Comparison of ENCODE assay signal across 11 cellular contexts in genomic region chr19:38304866-38305429, GRCh38. TPM values are rescaled to one million over a fixed set of nuclear protein-coding genes. Genes with fewer than 3 reads are reported as not detected.
A peak's percentile ranks its signal among the peaks of the same experiment; 100 is the strongest.
DNase-seq lines count a peak whose midpoint lies in the region; ATAC-seq, FAIRE-seq and TF ChIP-seq lines count a peak whose summit lies in the region.
"Had no signal": no experiment of that assay in that cellular context is flagged by ENCODE, and none has a peak within 500 bp of the region (broad histone marks: within the 10 kb centered on the region; RNA-seq: fewer than 3 reads in every experiment).

No MANE protein-coding gene starts in this region.

- no peaks in the 10 kb centered on the region for H3K9me3 Mint-ChIP-seq in nephron progenitor cell

- H3K36me3 ChIP-seq in endothelial cell of umbilical vein (ENCODE audit: control insufficient read depth in 2 of 2, extremely low read depth in 1 of 2, insufficient read depth in 2 of 2, low read length in 2 of 2) (peaks cover 0 to 10% of the 10 kb centered on the region in 2 experiments), Karpas-422 (ENCODE audit: insufficient read depth, low read length) (no peaks in the 10 kb centered on the region)

- TF ChIP-seq CTCF in endothelial cell of umbilical vein (IDR thresholded peaks at IDR 0.05; ENCODE audit: extremely low read depth in 1 of 2, insufficient read depth in 1 of 2, low read depth in 1 of 2, low read length in 2 of 2), result no peak
- no peak for TF ChIP-seq CTCF in nephron progenitor cell (IDR thresholded peaks at IDR 0.05)

- peak; percentile 46 for TF ChIP-seq POLR2A in endothelial cell of umbilical vein (IDR thresholded peaks at IDR 0.05; ENCODE audit: low read depth, low read length)

- no peaks in the 10 kb centered on the region for H3K9me2 ChIP-seq in Karpas-422 (replicated peaks; ENCODE audit: insufficient read depth, low read length)

- intact Hi-C loops in endothelial cell of umbilical vein (cut with micrococcal nuclease), result loop anchor here (1.0 kb wide), 2 partner anchors 11 to 27 kb away; no protein-coding TSS in a partner anchor

- H4K20me1 ChIP-seq in endothelial cell of umbilical vein (replicated peaks; ENCODE audit: control insufficient read depth, extremely low read depth, insufficient read depth, low read length) (no peaks in the 10 kb centered on the region), Karpas-422 (ENCODE audit: insufficient read depth, low read depth, low read length) (no peaks in the 10 kb centered on the region)

- peaks cover 16% of the 10 kb centered on the region for H3K4me1 ChIP-seq in endothelial cell of umbilical vein (ENCODE audit: control insufficient read depth, extremely low read depth, insufficient read depth, low read length)
- H3K4me1 ChIP-seq in Karpas-422 (ENCODE audit: low read length), result no peaks in the 10 kb centered on the region

- dilution Hi-C loops in endothelial cell of umbilical vein (cut with MboI; ENCODE audit: extremely low pct_ligation_motif_present, low sequenced_read_pairs), result no loop called here

- H3K9me3 ChIP-seq in endothelial cell of umbilical vein (replicated peaks; ENCODE audit: control insufficient read depth, insufficient read depth, low read length), result no peaks in the 10 kb centered on the region
- no peaks in the 10 kb centered on the region for H3K9me3 ChIP-seq in Karpas-422 (ENCODE audit: low read length)

- no peaks in the 10 kb centered on the region for H3K9me1 ChIP-seq in endothelial cell of umbilical vein (replicated peaks; ENCODE audit: control insufficient read depth, extremely low read depth, insufficient read depth, low read length)

- H3K27ac Mint-ChIP-seq in nephron progenitor cell, result no peak overlapping the region

- H3K4me2 ChIP-seq in endothelial cell of umbilical vein (ENCODE audit: insufficient read depth, low read length) (peak overlapping the region; percentile 37), Karpas-422 (ENCODE audit: low read depth, low read length, poor library complexity, severe bottlenecking) (no peak overlapping the region)

- POLR2A ChIA-PET in endothelial cell of umbilical vein (lab: Charles Lee), result interaction anchor here (0.7 kb wide), 1 partner anchor 72 kb away, joined by 7 read pairs; no protein-coding TSS in a partner anchor

- H3K27ac ChIP-seq in endothelial cell of umbilical vein (ENCODE audit: insufficient read depth, low read depth, low read length), result no peak overlapping the region
- H3K27ac ChIP-seq in Karpas-422 (ENCODE audit: low read length), result no peak overlapping the region

- CTCF ChIA-PET in endothelial cell of umbilical vein (lab: Charles Lee), result interaction anchor here (1.0 kb wide), 1 partner anchor 98 kb away, joined by 3 read pairs; the partner anchor contains the start of gene FAM98C

- peaks cover 17% of the 10 kb centered on the region for H3K4me1 Mint-ChIP-seq in nephron progenitor cell

- peak; percentile 83 for FAIRE-seq in endothelial cell of umbilical vein (lab: Jason Lieb, UNC)

- peak overlapping the region in 1 of 3 experiments; percentile 10 for H3K4me3 ChIP-seq in endothelial cell of umbilical vein (replicated peaks in 1 of 3; ENCODE audit: insufficient read depth in 1 of 3, low read depth in 1 of 3, low read length in 3 of 3)
- no peak overlapping the region for H3K4me3 ChIP-seq in Karpas-422 (ENCODE audit: low read length)

- H2AFZ ChIP-seq in endothelial cell of umbilical vein (ENCODE audit: low read depth, low read length) (peak overlapping the region; percentile 28), Karpas-422 (ENCODE audit: low read length) (no peak overlapping the region)

- no peaks in the 10 kb centered on the region for H3K36me3 Mint-ChIP-seq in nephron progenitor cell (ENCODE audit: low read depth)

- DNase-seq in DMS153 (lab: John Stamatoyannopoulos, UW) (peak; percentile 44), NCI-H526 (lab: John Stamatoyannopoulos, UW) (peak; percentile 45 to 89), endothelial cell of umbilical vein (ENCODE audit: low read depth, low spot score) (peak; percentile 70), nephron progenitor cell (peak; percentile 75), AG08396 (ENCODE audit: low spot score) (no peak), Karpas-422 (no peak)
- no peak for DNase-seq in stimulated activated CD4-positive, alpha-beta T cell treated with anti-CD3 and anti-CD28 coated beads, Interleukin-1b, Interleukin-23, amount 100 ng/mL, for 48 hours
- DNase-seq: activated T-cell treated with anti-CD3 and anti-CD28 coated beads, Interleukin-2, amount 50 U/mL, for 48 hours; DMS79; NCI-H1436 had no signal

- H3K4me3 Mint-ChIP-seq in nephron progenitor cell, result peak overlapping the region; percentile 60

- H3K27me3 ChIP-seq in endothelial cell of umbilical vein (ENCODE audit: control insufficient read depth in 2 of 2, insufficient read depth in 2 of 2, low read length in 2 of 2) (no peaks in the 10 kb centered on the region), Karpas-422 (ENCODE audit: low read length) (no peaks in the 10 kb centered on the region)

- peaks cover 34% of the 10 kb centered on the region for H3K27me3 Mint-ChIP-seq in nephron progenitor cell (ENCODE audit: low read depth, poor library complexity)

- H3K9ac ChIP-seq in endothelial cell of umbilical vein (replicated peaks; ENCODE audit: extremely low read depth, insufficient read depth, low read length) (no peak overlapping the region), Karpas-422 (ENCODE audit: low read length) (no peak overlapping the region)

- no TSS peak for BruUV-seq in endothelial cell of umbilical vein (replicated peaks; lab: Mats Ljungman, UMichigan)

- no peak for ATAC-seq in HG03097 (IDR thresholded peaks at IDR 0.05; ENCODE audit: low FRiP score, unreplicated experiment)

- H3K79me2 ChIP-seq in endothelial cell of umbilical vein (ENCODE audit: control insufficient read depth, insufficient read depth, low read length) (no peaks in the 10 kb centered on the region), Karpas-422 (ENCODE audit: low read length) (no peaks in the 10 kb centered on the region)

TF ChIP-seq in endothelial cell of umbilical vein, 7 proteins besides CTCF, POLR2A, EP300 and RAD21 (continues in another document):
- peak; percentile 36 for TF ChIP-seq POLR2AphosphoS5 (IDR thresholded peaks at IDR 0.05; ENCODE audit: insufficient read depth, low read depth, low read length)

RNA-seq across cellular contexts. Expression of gene C19orf33, which starts 0.9 kb away (rescaled TPM):
- total RNA-seq in endothelial cell of umbilical vein, result 4.3 and 18.9 TPM in 2 replicates
- 34.1 and 54.0 TPM in 2 replicates for polyA plus RNA-seq in endothelial cell of umbilical vein
- polyA plus RNA-seq in endothelial cell of umbilical vein (2011; cell fraction: cytosol; rRNA removed), result 17.2 and 25.8 TPM in 2 replicates
- 4.3 and 6.0 TPM in 2 replicates for polyA plus RNA-seq in endothelial cell of umbilical vein (2011; cell fraction: nucleus; rRNA removed)
- 22.5 and 28.9 TPM in 2 replicates for polyA plus RNA-seq in endothelial cell of umbilical vein (2012)
- 3.1 and 3.6 TPM in 2 replicates for polyA minus RNA-seq in endothelial cell of umbilical vein
- 38.8 TPM for polyA minus RNA-seq in endothelial cell of umbilical vein (2011; cell fraction: cytosol; rRNA and poly(A)+ RNA removed)
- 2.6 TPM in 1 of 2 replicates, not detected in the other for polyA minus RNA-seq in endothelial cell of umbilical vein (2011; cell fraction: nucleus; rRNA and poly(A)+ RNA removed)
- total RNA-seq in Karpas-422 (2014; rRNA removed; shearing (Covaris generic); ENCODE audit: low replicate concordance), result not detected in 2 replicates

RNA-seq across cellular contexts. Expression of gene YIF1B, which starts 10.8 kb away (rescaled TPM):
- 80.9 and 85.8 TPM in 2 replicates for total RNA-seq in endothelial cell of umbilical vein
- polyA plus RNA-seq in endothelial cell of umbilical vein, result 249 and 345 TPM in 2 replicates
- 122 and 145 TPM in 2 replicates for polyA plus RNA-seq in endothelial cell of umbilical vein (2011; cell fraction: cytosol; rRNA removed)
- 62.4 and 64.9 TPM in 2 replicates for polyA plus RNA-seq in endothelial cell of umbilical vein (2011; cell fraction: nucleus; rRNA removed)
- polyA plus RNA-seq in endothelial cell of umbilical vein (2012), result 68.0 and 84.8 TPM in 2 replicates
- 64.2 and 72.1 TPM in 2 replicates for polyA minus RNA-seq in endothelial cell of umbilical vein
- polyA minus RNA-seq in endothelial cell of umbilical vein (2011; cell fraction: cytosol; rRNA and poly(A)+ RNA removed), result 40.5 TPM
- polyA minus RNA-seq in endothelial cell of umbilical vein (2011; cell fraction: nucleus; rRNA and poly(A)+ RNA removed), result 9.9 and 12.1 TPM in 2 replicates
- 31.0 and 58.0 TPM in 2 replicates for total RNA-seq in Karpas-422 (2014; rRNA removed; shearing (Covaris generic); ENCODE audit: low replicate concordance)

RNA-seq across cellular contexts. Expression of gene KCNK6, which starts 14.7 kb away (rescaled TPM):
- total RNA-seq in endothelial cell of umbilical vein, result 8.0 and 11.3 TPM in 2 replicates
- 7.4 and 7.7 TPM in 2 replicates for polyA plus RNA-seq in endothelial cell of umbilical vein
- 5.3 and 6.1 TPM in 2 replicates for polyA plus RNA-seq in endothelial cell of umbilical vein (2011; cell fraction: cytosol; rRNA removed)
- polyA plus RNA-seq in endothelial cell of umbilical vein (2011; cell fraction: nucleus; rRNA removed), result 4.0 and 4.5 TPM in 2 replicates
- polyA plus RNA-seq in endothelial cell of umbilical vein (2012), result 3.3 and 4.0 TPM in 2 replicates
- 9.5 and 9.9 TPM in 2 replicates for polyA minus RNA-seq in endothelial cell of umbilical vein
- not detected for polyA minus RNA-seq in endothelial cell of umbilical vein (2011; cell fraction: cytosol; rRNA and poly(A)+ RNA removed)
- 1.9 and 3.0 TPM in 2 replicates for polyA minus RNA-seq in endothelial cell of umbilical vein (2011; cell fraction: nucleus; rRNA and poly(A)+ RNA removed)
- not detected in 2 replicates for total RNA-seq in Karpas-422 (2014; rRNA removed; shearing (Covaris generic); ENCODE audit: low replicate concordance)

RNA-seq across cellular contexts. Expression of gene CATSPERG, which starts 30.7 kb away (rescaled TPM):
- total RNA-seq in endothelial cell of umbilical vein, result 2.2 and 4.2 TPM in 2 replicates
- 0.77 and 0.81 TPM in 2 replicates for polyA plus RNA-seq in endothelial cell of umbilical vein
- polyA plus RNA-seq in endothelial cell of umbilical vein (2011; cell fraction: cytosol; rRNA removed), result 0.42 and 0.44 TPM in 2 replicates
- polyA plus RNA-seq in endothelial cell of umbilical vein (2011; cell fraction: nucleus; rRNA removed), result 2.0 and 2.3 TPM in 2 replicates
- 0.60 and 0.64 TPM in 2 replicates for polyA plus RNA-seq in endothelial cell of umbilical vein (2012)
- 2.7 and 3.5 TPM in 2 replicates for polyA minus RNA-seq in endothelial cell of umbilical vein
- polyA minus RNA-seq in endothelial cell of umbilical vein (2011; cell fraction: cytosol; rRNA and poly(A)+ RNA removed), result not detected
- 2.6 and 3.1 TPM in 2 replicates for polyA minus RNA-seq in endothelial cell of umbilical vein (2011; cell fraction: nucleus; rRNA and poly(A)+ RNA removed)
- total RNA-seq in Karpas-422 (2014; rRNA removed; shearing (Covaris generic); ENCODE audit: low replicate concordance), result 4.3 and 14.6 TPM in 2 replicates

RNA-seq across cellular contexts. Expression of gene SPINT2, which starts 40.6 kb away (rescaled TPM):
- total RNA-seq in endothelial cell of umbilical vein, result 20.1 and 46.6 TPM in 2 replicates
- polyA plus RNA-seq in endothelial cell of umbilical vein, result 23.9 and 28.9 TPM in 2 replicates
- polyA plus RNA-seq in endothelial cell of umbilical vein (2011; cell fraction: cytosol; rRNA removed), result 14.4 and 20.2 TPM in 2 replicates
- 6.2 and 9.5 TPM in 2 replicates for polyA plus RNA-seq in endothelial cell of umbilical vein (2011; cell fraction: nucleus; rRNA removed)
- 1.2 and 2.5 TPM in 2 replicates for polyA plus RNA-seq in endothelial cell of umbilical vein (2012)
- polyA minus RNA-seq in endothelial cell of umbilical vein, result 9.6 and 13.0 TPM in 2 replicates
- 4.6 TPM for polyA minus RNA-seq in endothelial cell of umbilical vein (2011; cell fraction: cytosol; rRNA and poly(A)+ RNA removed)
- polyA minus RNA-seq in endothelial cell of umbilical vein (2011; cell fraction: nucleus; rRNA and poly(A)+ RNA removed), result 1.3 and 2.5 TPM in 2 replicates
- total RNA-seq in Karpas-422 (2014; rRNA removed; shearing (Covaris generic); ENCODE audit: low replicate concordance), result 0.22 and 1.7 TPM in 2 replicates

Comparison
In these comparisons a context has a peak if more than half of its experiments do, and no peak if none do; other contexts are left out.
1. DNase-seq: peak in DMS153 (single experiment), NCI-H526 (2 of 2), endothelial cell of umbilical vein (single experiment) and nephron progenitor cell (single experiment); none in AG08396 (single experiment), Karpas-422 (single experiment) and stimulated activated CD4-positive, alpha-beta T cell treated with anti-CD3 and anti-CD28 coated beads, Interleukin-1b, Interleukin-23, amount 100 ng/mL, for 48 hours (single experiment).